Comparison of ENCODE assay signal across 26 cellular contexts in the genomic region with DNA sequence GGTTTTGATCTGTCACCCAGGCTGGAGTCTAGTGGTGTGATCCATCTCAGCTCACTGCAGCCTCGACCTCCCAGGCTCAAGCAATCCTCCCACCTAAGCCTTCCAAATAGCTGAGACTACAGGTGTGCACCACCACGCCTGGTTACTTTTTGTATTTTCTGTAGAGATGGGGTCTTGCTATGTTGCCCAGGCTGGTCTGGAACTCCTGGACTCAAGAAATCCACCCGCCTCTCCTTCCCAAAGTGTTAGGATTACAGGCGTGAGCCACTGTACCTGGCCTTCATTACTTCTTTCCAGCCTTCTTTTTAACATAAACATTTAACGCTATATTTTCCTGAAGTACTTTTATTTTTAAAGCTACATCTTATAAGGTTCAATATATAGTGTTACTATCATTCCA.
"Had no signal": no experiment of that assay in that cellular context is flagged by ENCODE, and none has a peak within 500 bp of the region (broad histone marks: within the 10 kb centered on the region; RNA-seq: fewer than 3 reads in every experiment).

No MANE protein-coding gene starts in this region.

- H3K9me3 ChIP-seq: colonic mucosa, esophagus squamous epithelium, gastrocnemius medialis, lower lobe of right lung had no signal

- ATAC-seq: effector memory CD8-positive, alpha-beta T cell; esophagus mucosa; gastrocnemius medialis; heart right ventricle; left cardiac atrium; left lung; left ventricle myocardium superior; lower lobe of right lung; mucosa of descending colon had no signal

- FAIRE-seq: endometrium, islet of Langerhans, keratinocyte had no signal

- H3K4me1 ChIP-seq: colonic mucosa had no signal

- DNase-seq: colonic mucosa; cortex of kidney; effector CD8-positive, alpha-beta T cell; effector memory CD8-positive, alpha-beta T cell; endodermal cell; erythroblast; esophagus squamous epithelium; foreskin fibroblast; foreskin melanocyte; gastrocnemius medialis; glutamatergic neuron; head of caudate nucleus; heart right ventricle; hippocampal formation; left cardiac atrium; left lung; left ventricle myocardium superior; lower lobe of right lung; mesenchymal stem cell; mucosa of descending colon; naive B cell had no signal

- H3K4me3 ChIP-seq: colonic mucosa, esophagus squamous epithelium, gastrocnemius medialis, heart right ventricle, left lung, lower lobe of right lung, mucosa of descending colon had no signal

- H3K36me3 ChIP-seq: colonic mucosa had no signal

- H3K27ac ChIP-seq: colonic mucosa, epithelial cell of prostate, esophagus squamous epithelium, gastrocnemius medialis, heart right ventricle, left lung, lower lobe of right lung had no signal

- H3K27me3 ChIP-seq: colonic mucosa, esophagus squamous epithelium, gastrocnemius medialis, heart right ventricle, left lung had no signal
